In genomic region chr7:141397236-141398163, GRCh38 we compare ENCODE assay signal across 20 cellular contexts.
DNase-seq lines count a peak whose midpoint lies in the region; ATAC-seq, FAIRE-seq and TF ChIP-seq lines count a peak whose summit lies in the region.
"Had no signal": no experiment of that assay in that cellular context is flagged by ENCODE, and none has a peak within 500 bp of the region (broad histone marks: within the 10 kb centered on the region; RNA-seq: fewer than 3 reads in every experiment).

No MANE protein-coding gene starts in this region.

- H3K9me3 ChIP-seq in mammary epithelial cell (replicated peaks; ENCODE audit: insufficient read depth, low read length) (no peaks in the 10 kb centered on the region), upper lobe of left lung (no peaks in the 10 kb centered on the region)
- H3K9me3 ChIP-seq: A549, HAP-1 had no signal

- H3K36me3 Mint-ChIP-seq in MCF 10A (ENCODE audit: insufficient read depth, unreplicated experiment) (no peaks in the 10 kb centered on the region), osteocyte (ENCODE audit: unreplicated experiment) (no peaks in the 10 kb centered on the region)
- H3K36me3 Mint-ChIP-seq: CD4-positive, alpha-beta memory T cell had no signal

- no peaks in the 10 kb centered on the region for H3K4me1 ChIP-seq in mammary epithelial cell (ENCODE audit: insufficient read depth, low read length)
- H3K4me1 ChIP-seq in upper lobe of left lung, result no peaks in the 10 kb centered on the region
- H3K4me1 ChIP-seq: A549, HAP-1 had no signal

- H3K36me3 ChIP-seq in mammary epithelial cell (ENCODE audit: insufficient read depth, low read length) (no peaks in the 10 kb centered on the region), upper lobe of left lung (no peaks in the 10 kb centered on the region)
- H3K36me3 ChIP-seq: HAP-1 had no signal

- peaks cover 3% of the 10 kb centered on the region for H4K20me1 ChIP-seq in mammary epithelial cell (ENCODE audit: insufficient read depth, low read length)

- no peak overlapping the region for H3K4me3 Mint-ChIP-seq in MCF 10A (ENCODE audit: unreplicated experiment)
- no peak overlapping the region for H3K4me3 Mint-ChIP-seq in osteocyte (ENCODE audit: unreplicated experiment)
- H3K4me3 Mint-ChIP-seq: CD4-positive, alpha-beta memory T cell had no signal

- TF ChIP-seq EP300 in upper lobe of left lung (IDR thresholded peaks at IDR 0.05), result no peak

- H3K9me3 Mint-ChIP-seq in MCF 10A (ENCODE audit: unreplicated experiment) (peaks cover 5% of the 10 kb centered on the region), osteocyte (ENCODE audit: unreplicated experiment) (no peaks in the 10 kb centered on the region)

- DNase-seq in MCF 10A (ENCODE audit: unreplicated experiment), result peak; percentile 5
- no peak for DNase-seq in mammary epithelial cell
- peak; percentile 11 for DNase-seq in cerebellar cortex (ENCODE audit: low spot score)
- no peak for DNase-seq in left cardiac atrium
- DNase-seq in osteocyte (ENCODE audit: extremely low spot score, unreplicated experiment), result peak; percentile 56
- DNase-seq in HTR-8/SVneo (ENCODE audit: insufficient read length, low spot score), result no peak
- DNase-seq in upper lobe of left lung, result no peak
- DNase-seq: AML-193; CD4-positive, alpha-beta memory T cell; DMS153; DMS79; GF-D8; GM23248; IMR-90 had no signal

- TF ChIP-seq POLR2A in upper lobe of left lung (IDR thresholded peaks at IDR 0.05), result no peak

- WGBS in mammary epithelial cell (ENCODE audit: low coverage, missing lambda C conversion rate), result 57% methylated on average over 7 of the region's 7 CpGs
- WGBS in upper lobe of left lung, 2 donors, result 87 to 90% methylated on average over 7 of the region's 7 CpGs

- TF ChIP-seq CTCF in MCF 10A (IDR thresholded peaks at IDR 0.05; ENCODE audit: unreplicated experiment) (no peak), mammary epithelial cell (conservative IDR thresholded peaks at IDR 0.05 in 1 of 2, IDR thresholded peaks at IDR 0.05 in 1 of 2; ENCODE audit: extremely low read depth in 1 of 2, insufficient read depth in 1 of 2, low read depth in 1 of 2, low read length in 2 of 2) (no peak), osteocyte (IDR thresholded peaks at IDR 0.05) (no peak), upper lobe of left lung (IDR thresholded peaks at IDR 0.05) (no peak)

- H3K27me3 ChIP-seq in mammary epithelial cell (ENCODE audit: insufficient read depth, low read length), result no peaks in the 10 kb centered on the region
- no peaks in the 10 kb centered on the region for H3K27me3 ChIP-seq in upper lobe of left lung

- intact Hi-C loops in MCF 10A (cut with micrococcal nuclease) (no loop called here), mammary epithelial cell (cut with micrococcal nuclease) (no loop called here), left cardiac atrium (cut with DNase I) (no loop called here)

- in situ Hi-C loops in mammary epithelial cell (cut with MboI; ENCODE audit: low sequenced_read_pairs in 2 of 2), result no loop called here

- H3K4me1 Mint-ChIP-seq in MCF 10A (ENCODE audit: insufficient read depth, unreplicated experiment), result no peaks in the 10 kb centered on the region
- no peaks in the 10 kb centered on the region for H3K4me1 Mint-ChIP-seq in osteocyte (ENCODE audit: unreplicated experiment)
- H3K4me1 Mint-ChIP-seq: CD4-positive, alpha-beta memory T cell had no signal

- BruUV-seq in MCF 10A (replicated peaks; lab: Mats Ljungman, UMichigan) (no TSS peak), mammary epithelial cell (replicated peaks; lab: Mats Ljungman, UMichigan) (no TSS peak)

- H3K27ac ChIP-seq in mammary epithelial cell (ENCODE audit: insufficient read depth, low read depth, low read length) (no peak overlapping the region), upper lobe of left lung (no peak overlapping the region)
- H3K27ac ChIP-seq: 22Rv1, A549, C4-2B, GM23248, HL-60 had no signal

- H3K79me2 ChIP-seq in mammary epithelial cell (ENCODE audit: insufficient read depth, low read length), result no peaks in the 10 kb centered on the region

- no peak for FAIRE-seq in HTR-8/SVneo (lab: Jason Lieb, UNC)
- FAIRE-seq: A549 had no signal

- H3K27ac Mint-ChIP-seq in MCF 10A (ENCODE audit: low read depth, unreplicated experiment) (no peak overlapping the region), osteocyte (ENCODE audit: unreplicated experiment) (no peak overlapping the region)

- peak; percentile 61 to 65 for ATAC-seq in left cardiac atrium
- ATAC-seq in upper lobe of left lung (ENCODE audit: low FRiP score in 2 of 2), result no peak
- no peak for ATAC-seq in GM18858 (IDR thresholded peaks at IDR 0.05; ENCODE audit: unreplicated experiment)
- ATAC-seq: A549 had no signal

- H3K4me3 ChIP-seq in mammary epithelial cell (replicated peaks in 1 of 3; ENCODE audit: insufficient read depth in 1 of 3, low read depth in 2 of 3, low read length in 3 of 3), result no peak overlapping the region
- no peak overlapping the region for H3K4me3 ChIP-seq in upper lobe of left lung
- H3K4me3 ChIP-seq: A549, GM23248, HAP-1 had no signal

- H3K4me2 ChIP-seq in mammary epithelial cell (ENCODE audit: insufficient read depth, low read depth, low read length), result no peak overlapping the region
- H3K4me2 ChIP-seq: A549 had no signal

- H3K9ac ChIP-seq in mammary epithelial cell (ENCODE audit: insufficient read depth, low read length), result no peak overlapping the region
- H3K9ac ChIP-seq: GM23248 had no signal

- H3K27me3 Mint-ChIP-seq in MCF 10A (ENCODE audit: insufficient read depth, unreplicated experiment) (no peaks in the 10 kb centered on the region), osteocyte (ENCODE audit: unreplicated experiment) (peaks cover 4% of the 10 kb centered on the region)

- CTCF ChIA-PET in MCF 10A (lab: Yijun Ruan, JAX) (interaction anchor here (0.6 kb wide), 1 partner anchor 11 kb away, joined by 4 read pairs; no protein-coding TSS in a partner anchor), mammary epithelial cell (lab: Charles Lee; ENCODE audit: low non-redundant PET) (no interaction called here)

- no peak overlapping the region for H2AFZ ChIP-seq in mammary epithelial cell (ENCODE audit: low read depth, low read length)
- H2AFZ ChIP-seq: GM23248 had no signal

- dilution Hi-C loops in mammary epithelial cell (cut with HindIII; ENCODE audit: low sequenced_read_pairs), result no loop called here

- POLR2A ChIA-PET in MCF 10A (lab: Yijun Ruan, JAX), result no interaction called here

Comparison
In these comparisons a context has a peak if more than half of its experiments do, and no peak if none do; other contexts are left out.
1. DNase-seq: peak in MCF 10A (single experiment), cerebellar cortex (single experiment) and osteocyte (single experiment); none in mammary epithelial cell (single experiment), left cardiac atrium (single experiment), HTR-8/SVneo (single experiment) and upper lobe of left lung (0 of 2).
2. ATAC-seq: peak in left cardiac atrium (2 of 2); none in upper lobe of left lung (0 of 2) and GM18858 (single experiment).